In the genomic region with DNA sequence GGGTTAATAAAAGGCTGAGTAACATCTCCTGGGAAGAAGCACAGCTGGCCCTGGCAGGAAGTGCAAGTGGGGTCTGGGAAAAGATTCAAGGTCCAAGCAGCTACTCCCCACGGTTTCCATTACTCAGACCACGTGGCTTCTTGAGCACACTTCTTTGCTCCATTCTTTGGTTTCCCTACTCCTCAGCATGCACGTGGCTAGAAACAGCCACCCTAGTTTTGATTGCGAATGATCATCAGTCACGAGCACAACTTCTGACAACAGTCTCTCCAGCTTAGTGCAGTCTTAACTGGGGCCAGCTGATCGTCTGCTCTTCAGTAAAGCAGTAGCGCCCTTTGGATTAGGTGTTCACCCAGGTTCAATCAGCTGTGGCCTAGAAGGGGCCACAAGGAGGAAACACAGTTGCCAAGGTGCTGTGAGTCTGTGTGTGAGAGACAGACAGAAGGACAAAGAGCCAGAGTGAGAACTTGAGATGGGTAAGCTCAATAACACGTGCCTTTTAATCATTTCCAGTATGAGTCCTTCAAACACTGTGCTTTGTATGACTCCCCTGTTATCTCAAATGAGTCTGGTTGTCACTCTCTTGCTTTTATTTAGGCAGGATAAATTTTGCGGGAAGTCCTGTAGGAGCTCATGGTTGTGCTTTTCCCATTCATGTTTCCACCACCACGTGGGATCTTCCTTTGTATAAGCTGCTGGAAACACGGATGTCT, we compare ENCODE assay signal across 8 cellular contexts. TPM values are rescaled to one million over a fixed set of nuclear protein-coding genes. Genes with fewer than 3 reads are reported as not detected.
DNase-seq lines count a peak whose midpoint lies in the region; ATAC-seq and TF ChIP-seq lines count a peak whose summit lies in the region.

No MANE protein-coding gene starts in this region.

- intact Hi-C loops in PC-9 (cut with micrococcal nuclease; ENCODE audit: unreplicated experiment) (no loop called here), esophagus muscularis mucosa (cut with DNase I) (loop anchor here (2.0 to 5.0 kb wide), 2 partner anchors 46 to 296 kb away; partner anchors contain the start of gene TEAD1)

- TF ChIP-seq CTCF in BJ (IDR thresholded peaks at IDR 0.05; ENCODE audit: insufficient read depth, low read depth, low read length), result no peak
- no peak for TF ChIP-seq CTCF in PC-9 (conservative IDR thresholded peaks at IDR 0.05)
- no peak for TF ChIP-seq CTCF in esophagus muscularis mucosa (IDR thresholded peaks at IDR 0.05)
- no peak for TF ChIP-seq CTCF in neural progenitor cell (IDR thresholded peaks at IDR 0.05)

- POLR2A ChIA-PET in BJ (lab: Charles Lee), result interaction anchor here (0.7 to 1.2 kb wide), 4 partner anchors 10 to 80 kb away, joined by 3 to 6 read pairs (median 4); no protein-coding TSS in a partner anchor
- POLR2A ChIA-PET in PC-9 (lab: Charles Lee; ENCODE audit: unreplicated experiment), result no interaction called here

- H3K27me3 ChIP-seq in BJ (ENCODE audit: control insufficient read depth, insufficient read depth, low read length), result no peaks in the 10 kb centered on the region
- no peaks in the 10 kb centered on the region for H3K27me3 ChIP-seq in PC-9 (ENCODE audit: insufficient read depth, low read depth)
- H3K27me3 ChIP-seq in esophagus muscularis mucosa, result no peaks in the 10 kb centered on the region
- H3K27me3 ChIP-seq in neural progenitor cell, result peaks cover 21% of the 10 kb centered on the region

- H4K20me1 ChIP-seq in PC-9 (ENCODE audit: insufficient read depth) (no peaks in the 10 kb centered on the region), neural progenitor cell (ENCODE audit: low read depth) (no peaks in the 10 kb centered on the region)

- CTCF ChIA-PET in BJ (lab: Yijun Ruan, JAX), result interaction anchor here (0.6 to 3.0 kb wide), 8 partner anchors 10 to 448 kb away, joined by 3 to 14 read pairs (median 4); no protein-coding TSS in a partner anchor
- CTCF ChIA-PET in PC-9 (lab: Charles Lee), result no interaction called here

- H2AFZ ChIP-seq in PC-9, result no peak overlapping the region; the same call in 1 of the 2 replicates
- peak overlapping the region; percentile 84 for H2AFZ ChIP-seq in neural progenitor cell (replicated peaks)

- TSS peak; percentile 82 for BruUV-seq in PC-9 (replicated peaks; lab: Mats Ljungman, UMichigan)

- H3K27ac ChIP-seq in PC-9 (no peak overlapping the region), esophagus muscularis mucosa (replicated peaks in 1 of 4) (peak overlapping the region; percentile 96 to 100 (median 98)), neural progenitor cell (no peak overlapping the region)

- H3K79me2 ChIP-seq in PC-9 (ENCODE audit: low read depth), result peaks cover 7% of the 10 kb centered on the region; the same call in 1 of the 2 replicates
- H3K79me2 ChIP-seq in neural progenitor cell (ENCODE audit: low read depth), result peaks cover 11% of the 10 kb centered on the region

- no peak for ATAC-seq in HG03095 (IDR thresholded peaks at IDR 0.05; ENCODE audit: unreplicated experiment)

- H3K9me3 Mint-ChIP-seq in neural progenitor cell, result peaks cover 2% of the 10 kb centered on the region

- WGBS in esophagus muscularis mucosa, result 42% methylated on average over 11 of the region's 11 CpGs

- no peak overlapping the region for H3K9ac ChIP-seq in neural progenitor cell

- H3K4me2 ChIP-seq in PC-9, result peak overlapping the region; percentile 72; the same call in 1 of the 2 replicates
- peak overlapping the region; percentile 89 for H3K4me2 ChIP-seq in neural progenitor cell

- peaks cover 2% of the 10 kb centered on the region for H3K36me3 Mint-ChIP-seq in neural progenitor cell

- DNase-seq in BJ (ENCODE audit: low read depth) (peak; percentile 44), PC-9 (no peak), esophagus muscularis mucosa (ENCODE audit: extremely low spot score) (peak; percentile 93), neural progenitor cell (ENCODE audit: low spot score) (peak; percentile 18), cortex of kidney (lab: John Stamatoyannopoulos, UW) (no peak), pons (ENCODE audit: low spot score) (no peak)
- DNase-seq in stimulated activated CD4-positive, alpha-beta T cell treated with anti-CD3 and anti-CD28 coated beads, Interleukin-1b, Interleukin-23, amount 100 ng/mL, for 48 hours, result no peak

- H3K4me1 ChIP-seq in PC-9 (replicated peaks; ENCODE audit: insufficient read depth) (no peaks in the 10 kb centered on the region; the same call in 1 of the 2 replicates), esophagus muscularis mucosa (peaks cover 29 to 60% (median 52%) of the 10 kb centered on the region in 4 donors), neural progenitor cell (no peaks in the 10 kb centered on the region)

- no peak for TF ChIP-seq POLR2A in esophagus muscularis mucosa (IDR thresholded peaks at IDR 0.05; ENCODE audit: low read depth)

- 0 out of 2 replicates have a peak, but pooled peaks cover 2% of the 10 kb centered on the region for H3K36me3 ChIP-seq in BJ (ENCODE audit: control insufficient read depth, insufficient read depth, low read length)
- no peaks in the 10 kb centered on the region for H3K36me3 ChIP-seq in PC-9 (ENCODE audit: low read depth)
- peaks cover 0 to 5% (median 0%) of the 10 kb centered on the region in 4 donors for H3K36me3 ChIP-seq in esophagus muscularis mucosa
- no peaks in the 10 kb centered on the region for H3K36me3 ChIP-seq in neural progenitor cell

- peak overlapping the region; percentile 84 for H3K4me3 Mint-ChIP-seq in neural progenitor cell

- H3F3A ChIP-seq in PC-9 (ENCODE audit: insufficient read depth, low read depth) (peaks cover 10% of the 10 kb centered on the region; the same call in 1 of the 2 replicates), neural progenitor cell (ENCODE audit: low read depth) (peaks cover 22% of the 10 kb centered on the region)

- peaks cover 2% of the 10 kb centered on the region for H3K27me3 Mint-ChIP-seq in neural progenitor cell (ENCODE audit: insufficient read depth, low read depth)

- no peaks in the 10 kb centered on the region for H3K9me2 ChIP-seq in PC-9 (ENCODE audit: insufficient read depth)

- H3K9me3 ChIP-seq in PC-9 (ENCODE audit: insufficient read depth, low read depth), result no peaks in the 10 kb centered on the region
- no peaks in the 10 kb centered on the region for H3K9me3 ChIP-seq in esophagus muscularis mucosa
- H3K9me3 ChIP-seq in neural progenitor cell (ENCODE audit: low read depth), result no peaks in the 10 kb centered on the region

- peaks cover 13% of the 10 kb centered on the region for H3K4me1 Mint-ChIP-seq in neural progenitor cell

- peak overlapping the region; percentile 46 for H3K27ac Mint-ChIP-seq in neural progenitor cell

- TF ChIP-seq EP300 in esophagus muscularis mucosa (IDR thresholded peaks at IDR 0.05), result no peak

- H3K4me3 ChIP-seq in BJ (ENCODE audit: low read depth, low read length) (no peak overlapping the region), PC-9 (no peak overlapping the region; the same call in 1 of the 2 replicates), esophagus muscularis mucosa (peak overlapping the region in 3 of 4 donors; percentile 73 to 82 (median 78)), neural progenitor cell (peak overlapping the region; percentile 90)

RNA-seq across cellular contexts. Expression of gene PARVA, which starts 1.0 kb away (rescaled TPM):
- 143 and 147 TPM in 2 replicates for polyA plus RNA-seq in BJ (2011; rRNA removed)
- 108 and 132 TPM in 2 replicates for polyA minus RNA-seq in BJ (2011; rRNA and poly(A)+ RNA removed)
- total RNA-seq in PC-9 (2021), result 31.5 and 41.2 TPM in 2 replicates
- total RNA-seq in esophagus muscularis mucosa, result 100 to 1,000 TPM; 181 to 228 (median 210) TPM
- total RNA-seq in neural progenitor cell (ENCODE audit: low replicate concordance), result 13.6 and 15.3 TPM in 2 replicates

Comparison
In these comparisons a context has a peak if more than half of its experiments do, and no peak if none do; other contexts are left out.
1. DNase-seq: peak in BJ (single experiment), esophagus muscularis mucosa (single experiment) and neural progenitor cell (single experiment); none in PC-9 (0 of 2), stimulated activated CD4-positive, alpha-beta T cell treated with anti-CD3 and anti-CD28 coated beads, Interleukin-1b, Interleukin-23, amount 100 ng/mL, for 48 hours (single experiment), cortex of kidney (single experiment) and pons (single experiment).
2. H3K4me3 ChIP-seq: peak in esophagus muscularis mucosa (3 of 4) and neural progenitor cell (single experiment); none in BJ (single experiment) and PC-9 (single experiment).
3. H3K27ac ChIP-seq: peak in esophagus muscularis mucosa (4 of 4); none in PC-9 (single experiment) and neural progenitor cell (single experiment).